7 cellular contexts compared by ENCODE assay signal in the genomic region with DNA sequence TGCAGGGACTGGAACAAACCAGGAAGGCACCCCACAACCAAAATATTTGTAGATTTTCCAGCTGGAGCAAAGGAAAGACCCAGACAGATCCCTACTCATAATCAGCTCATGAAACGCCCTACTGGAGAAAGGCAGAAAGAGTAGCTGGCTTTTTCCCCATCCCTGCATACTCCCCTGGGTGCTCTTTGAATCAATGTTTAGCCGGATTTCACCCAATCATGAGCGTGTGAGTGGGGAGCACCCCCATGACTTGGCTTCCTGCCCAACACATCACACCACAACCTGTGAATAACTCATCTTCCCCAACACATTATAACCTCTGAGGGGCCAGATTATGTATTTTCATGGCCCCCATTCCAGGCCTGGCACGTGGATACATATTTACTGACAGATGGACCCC. TPM values are rescaled to one million over a fixed set of nuclear protein-coding genes. Genes with fewer than 3 reads are reported as not detected.
DNase-seq lines count a peak whose midpoint lies in the region; ATAC-seq and TF ChIP-seq lines count a peak whose summit lies in the region.

No MANE protein-coding gene starts in this region.

- ATAC-seq in IMR-90 (ENCODE audit: low read depth): no peak
- ATAC-seq in stimulated activated memory B cell treated with anti-CD40 and anti-IgM and Interleukin-4, amounts not matched to agents 10 μg/mL and 1 μg/mL and 100 μg/mL, for 72 hours: no peak

- H3K23ac ChIP-seq in IMR-90 (ENCODE audit: low read depth, low read length): no peak overlapping the region

- H3K9me3 Mint-ChIP-seq in activated CD4-positive, alpha-beta T cell treated with anti-CD3 and anti-CD28 coated beads, Interleukin-2, amount 10 ng/mL, durations not matched to agents 7 days and 5 days: peaks cover 2% of the 10 kb centered on the region
- H3K9me3 Mint-ChIP-seq in stimulated activated memory B cell treated with anti-CD40 and anti-IgM and Interleukin-4, amounts not matched to agents 10 μg/mL and 1 μg/mL and 100 μg/mL, for 72 hours: peaks cover 1% of the 10 kb centered on the region

- H3K36me3 Mint-ChIP-seq in activated CD4-positive, alpha-beta T cell treated with anti-CD3 and anti-CD28 coated beads, Interleukin-2, amount 10 ng/mL, durations not matched to agents 7 days and 5 days (ENCODE audit: low read depth): peaks cover 6% of the 10 kb centered on the region
- peaks cover 14% of the 10 kb centered on the region for H3K36me3 Mint-ChIP-seq in stimulated activated memory B cell treated with anti-CD40 and anti-IgM and Interleukin-4, amounts not matched to agents 10 μg/mL and 1 μg/mL and 100 μg/mL, for 72 hours

- peaks cover 21% of the 10 kb centered on the region for H3K4me1 ChIP-seq in IMR-90 (ENCODE audit: control insufficient read depth, insufficient read depth, low read length)
- peaks cover 49% of the 10 kb centered on the region for H3K4me1 ChIP-seq in effector memory CD4-positive, alpha-beta T cell (ENCODE audit: control insufficient read depth, insufficient read depth, low read length, poor library complexity, severe bottlenecking)
- no peaks in the 10 kb centered on the region for H3K4me1 ChIP-seq in vagina

- H2BK120ac ChIP-seq in IMR-90 (ENCODE audit: low read depth, low read length): 0 out of 2 replicates have a peak overlapping the region, but pooled peaks have one; percentile 30

- POLR2A ChIA-PET in IMR-90 (lab: Charles Lee; ENCODE audit: unreplicated experiment): no interaction called here
- POLR2A ChIA-PET in activated CD4-positive, alpha-beta T cell treated with anti-CD3 and anti-CD28 coated beads, Interleukin-2, amount 10 ng/mL, durations not matched to agents 7 days and 5 days (lab: Charles Lee): no interaction called here

- CTCF ChIA-PET in IMR-90 (lab: Yijun Ruan, JAX): interaction anchor here (3.2 kb wide), 1 partner anchor 191 kb away, joined by 15 read pairs; no protein-coding TSS in a partner anchor
- CTCF ChIA-PET in activated CD4-positive, alpha-beta T cell treated with anti-CD3 and anti-CD28 coated beads, Interleukin-2, amount 10 ng/mL, durations not matched to agents 7 days and 5 days (lab: Charles Lee): interaction anchor here (0.5 to 3.5 kb wide), 7 partner anchors 10 to 309 kb away, joined by 3 to 21 read pairs (median 4); no protein-coding TSS in a partner anchor

- H3K27ac ChIP-seq in IMR-90 (ENCODE audit: insufficient read depth, low read length) (no peak overlapping the region), vagina (no peak overlapping the region)
- H3K27ac ChIP-seq in effector memory CD4-positive, alpha-beta T cell (ENCODE audit: insufficient read depth, low read length, poor library complexity, severe bottlenecking): no peak overlapping the region

- BruUV-seq in IMR-90 (replicated peaks; lab: Mats Ljungman, UMichigan): no TSS peak

- H3K36me3 ChIP-seq in IMR-90 (ENCODE audit: control insufficient read depth, insufficient read depth, low read length): no peaks in the 10 kb centered on the region
- H3K36me3 ChIP-seq in effector memory CD4-positive, alpha-beta T cell (ENCODE audit: control insufficient read depth, insufficient read depth, low read length): no peaks in the 10 kb centered on the region
- H3K36me3 ChIP-seq in vagina: no peaks in the 10 kb centered on the region

- WGBS in IMR-90 (ENCODE audit: extremely low coverage in 2 of 2, insufficient read length in 1 of 2), 2 experiments: no CpG with 5 or more reads among the region's 4 CpGs

- peaks cover 33% of the 10 kb centered on the region for H3K27me3 Mint-ChIP-seq in activated CD4-positive, alpha-beta T cell treated with anti-CD3 and anti-CD28 coated beads, Interleukin-2, amount 10 ng/mL, durations not matched to agents 7 days and 5 days
- no peaks in the 10 kb centered on the region for H3K27me3 Mint-ChIP-seq in stimulated activated memory B cell treated with anti-CD40 and anti-IgM and Interleukin-4, amounts not matched to agents 10 μg/mL and 1 μg/mL and 100 μg/mL, for 72 hours

- peak overlapping the region; percentile 8; the same call in 1 of the 2 replicates for H3K4ac ChIP-seq in IMR-90 (ENCODE audit: low read depth, low read length)

- H3K4me2 ChIP-seq in IMR-90 (ENCODE audit: low read depth, low read length): no peak overlapping the region

- no peak for TF ChIP-seq CTCF in IMR-90 (conservative IDR thresholded peaks at IDR 0.05; ENCODE audit: low read depth, low read length)
- no peak for TF ChIP-seq CTCF in vagina (IDR thresholded peaks at IDR 0.05)

- peak overlapping the region; percentile 44; the same call in 1 of the 2 replicates for H4K91ac ChIP-seq in IMR-90 (ENCODE audit: insufficient read depth, low read depth, low read length)

- TF ChIP-seq POLR2A in IMR-90 (IDR thresholded peaks at IDR 0.05; ENCODE audit: low read depth, low read length): no peak
- TF ChIP-seq POLR2A in vagina (IDR thresholded peaks at IDR 0.05): no peak

- TF ChIP-seq RAD21 in IMR-90 (IDR thresholded peaks at IDR 0.05; ENCODE audit: low read length): no peak

- intact Hi-C loops in IMR-90 (cut with micrococcal nuclease): no loop called here
- intact Hi-C loops in vagina (cut with DNase I): loop anchor here (10.0 kb wide), 2 partner anchors 186 to 386 kb away; a partner anchor contains a TSS

- H3K4me1 Mint-ChIP-seq in activated CD4-positive, alpha-beta T cell treated with anti-CD3 and anti-CD28 coated beads, Interleukin-2, amount 10 ng/mL, durations not matched to agents 7 days and 5 days: peaks cover 64% of the 10 kb centered on the region
- H3K4me1 Mint-ChIP-seq in stimulated activated memory B cell treated with anti-CD40 and anti-IgM and Interleukin-4, amounts not matched to agents 10 μg/mL and 1 μg/mL and 100 μg/mL, for 72 hours: peaks cover 46% of the 10 kb centered on the region

- no peak overlapping the region for H4K5ac ChIP-seq in IMR-90 (ENCODE audit: low read depth, low read length)

- no peak overlapping the region for H3K4me3 ChIP-seq in IMR-90 (ENCODE audit: insufficient read depth, low read depth, low read length)
- no peak overlapping the region for H3K4me3 ChIP-seq in effector memory CD4-positive, alpha-beta T cell (ENCODE audit: insufficient read depth, low read depth, low read length, poor library complexity, severe bottlenecking)
- H3K4me3 ChIP-seq in vagina: no peak overlapping the region

- no peak overlapping the region for H2AK5ac ChIP-seq in IMR-90 (ENCODE audit: low read depth, low read length)

- H3K27me3 ChIP-seq in IMR-90 (ENCODE audit: control insufficient read depth, insufficient read depth, low read length) (no peaks in the 10 kb centered on the region), vagina (no peaks in the 10 kb centered on the region)
- H3K27me3 ChIP-seq in effector memory CD4-positive, alpha-beta T cell (replicated peaks; ENCODE audit: control insufficient read depth, insufficient read depth, low read length, poor library complexity, severe bottlenecking): no peaks in the 10 kb centered on the region

- no peak overlapping the region for H2AFZ ChIP-seq in IMR-90 (replicated peaks; ENCODE audit: low read length, poor library complexity)

- DNase-seq in IMR-90 (no peak), NCI-H2029 (lab: John Stamatoyannopoulos, UW) (no peak), vagina (ENCODE audit: extremely low spot score in 2 of 2) (no peak), DMS53 (lab: John Stamatoyannopoulos, UW) (no peak)
- peak; percentile 57 for DNase-seq in activated CD4-positive, alpha-beta T cell treated with anti-CD3 and anti-CD28 coated beads, Interleukin-2, amount 10 ng/mL, durations not matched to agents 7 days and 5 days
- DNase-seq in effector memory CD4-positive, alpha-beta T cell: peak in 2 of 3 donors; percentile 25 to 36

- in situ Hi-C loops in IMR-90 (cut with MboI; ENCODE audit: low sequenced_read_pairs): no loop called here

- H3K27ac Mint-ChIP-seq in activated CD4-positive, alpha-beta T cell treated with anti-CD3 and anti-CD28 coated beads, Interleukin-2, amount 10 ng/mL, durations not matched to agents 7 days and 5 days: peak overlapping the region; percentile 97
- peak overlapping the region; percentile 96 for H3K27ac Mint-ChIP-seq in stimulated activated memory B cell treated with anti-CD40 and anti-IgM and Interleukin-4, amounts not matched to agents 10 μg/mL and 1 μg/mL and 100 μg/mL, for 72 hours

- peaks cover 2% of the 10 kb centered on the region; the same call in 1 of the 2 replicates for H3K9me1 ChIP-seq in IMR-90 (ENCODE audit: insufficient read depth, low read length)

- no peak overlapping the region for H2AK9ac ChIP-seq in IMR-90 (replicated peaks; ENCODE audit: low read depth, low read length, poor library complexity)

- H3K9me3 ChIP-seq in IMR-90 (ENCODE audit: control insufficient read depth, insufficient read depth, low read length) (no peaks in the 10 kb centered on the region; the same call in 1 of the 2 replicates), vagina (no peaks in the 10 kb centered on the region)
- no peaks in the 10 kb centered on the region for H3K9me3 ChIP-seq in effector memory CD4-positive, alpha-beta T cell (ENCODE audit: control insufficient read depth, low read length)

- dilution Hi-C loops in IMR-90 (cut with HindIII; ENCODE audit: low sequenced_read_pairs, unreplicated experiment): no loop called here

- no peaks in the 10 kb centered on the region for H4K20me1 ChIP-seq in IMR-90 (ENCODE audit: insufficient read depth, low read length)

- H3K56ac ChIP-seq in IMR-90 (ENCODE audit: extremely low read depth, insufficient read depth, low read length): no peak overlapping the region

- peak overlapping the region; percentile 81 for H3K4me3 Mint-ChIP-seq in activated CD4-positive, alpha-beta T cell treated with anti-CD3 and anti-CD28 coated beads, Interleukin-2, amount 10 ng/mL, durations not matched to agents 7 days and 5 days
- peak overlapping the region; percentile 91 for H3K4me3 Mint-ChIP-seq in stimulated activated memory B cell treated with anti-CD40 and anti-IgM and Interleukin-4, amounts not matched to agents 10 μg/mL and 1 μg/mL and 100 μg/mL, for 72 hours

- no peak overlapping the region for H3K14ac ChIP-seq in IMR-90 (replicated peaks; ENCODE audit: low read depth, low read length)

- H2BK5ac ChIP-seq in IMR-90 (ENCODE audit: low read depth, low read length, poor library complexity, severe bottlenecking): no peak overlapping the region

- H3K9ac ChIP-seq in IMR-90 (ENCODE audit: low read depth, low read length): no peak overlapping the region

- H2BK20ac ChIP-seq in IMR-90 (ENCODE audit: low read depth, low read length): no peak overlapping the region; the same call in 1 of the 2 replicates

- peak overlapping the region; percentile 17; the same call in 1 of the 2 replicates for H3K18ac ChIP-seq in IMR-90 (ENCODE audit: low read depth, low read length)

- H2BK15ac ChIP-seq in IMR-90 (ENCODE audit: low read depth, low read length): no peak overlapping the region

- peak overlapping the region in 1 of 2 experiments; percentile 67; a peak in 1 of 4 replicates for H4K8ac ChIP-seq in IMR-90 (ENCODE audit: low read depth in 2 of 2, low read length in 2 of 2)

- no peaks in the 10 kb centered on the region for H3K79me1 ChIP-seq in IMR-90 (ENCODE audit: low read depth in 1 of 2, low read length in 2 of 2)

RNA-seq across cellular contexts. Expression of a gene that starts 35.1 kb away (rescaled TPM):
- total RNA-seq in IMR-90 (2012; rRNA removed): 21.7 and 31.9 TPM in 2 replicates
- polyA plus RNA-seq in IMR-90 (2012; rRNA removed): 18.3 and 20.5 TPM in 2 replicates
- polyA plus RNA-seq in IMR-90 (2012; cell fraction: cytosol; rRNA removed): 24.8 and 32.4 TPM in 2 replicates
- 45.7 and 80.2 TPM in 2 replicates for polyA plus RNA-seq in IMR-90 (2012; cell fraction: nucleus; rRNA removed; ENCODE audit: low replicate concordance)
- 1 to 10 TPM; 7.3 to 8.7 TPM for total RNA-seq in activated CD4-positive, alpha-beta T cell treated with anti-CD3 and anti-CD28 coated beads, Interleukin-2, amount 10 ng/mL, durations not matched to agents 7 days and 5 days
- 3.4 TPM for total RNA-seq in vagina

Comparison
In these comparisons a context has a peak if more than half of its experiments do, and no peak if none do; other contexts are left out.
1. DNase-seq: peak in activated CD4-positive, alpha-beta T cell treated with anti-CD3 and anti-CD28 coated beads, Interleukin-2, amount 10 ng/mL, durations not matched to agents 7 days and 5 days (single experiment) and effector memory CD4-positive, alpha-beta T cell (2 of 3); none in IMR-90 (single experiment), NCI-H2029 (single experiment), vagina (0 of 2) and DMS53 (single experiment).